ENCODE assay signal across 1 cellular context in genomic region chr3:124634210-124635168, GRCh38.
TF ChIP-seq lines count a peak whose summit lies in the region.

No MANE protein-coding gene starts in this region.

TF ChIP-seq in HepG2, 621 proteins besides CTCF, POLR2A, EP300 and RAD21 (continued from another document and continues in another):
- TF ChIP-seq ZNF503 (CRISPR knock-in tag; IDR thresholded peaks at IDR 0.05): no peak
- TF ChIP-seq FOSL1 (CRISPR knock-in tag; IDR thresholded peaks at IDR 0.05; ENCODE audit: borderline replicate concordance): peak; percentile 79
- no peak for TF ChIP-seq NR3C1 (CRISPR knock-in tag; IDR thresholded peaks at IDR 0.05)
- no peak for TF ChIP-seq LRRFIP1 (CRISPR knock-in tag; conservative IDR thresholded peaks at IDR 0.05)
- no peak for TF ChIP-seq NCOA5 (CRISPR knock-in tag; IDR thresholded peaks at IDR 0.05)
- no peak for TF ChIP-seq ZZZ3 (CRISPR knock-in tag; IDR thresholded peaks at IDR 0.05; ENCODE audit: borderline replicate concordance)
- no peak for TF ChIP-seq SATB2 (CRISPR knock-in tag; IDR thresholded peaks at IDR 0.05)
- TF ChIP-seq ZNF691 (CRISPR knock-in tag; IDR thresholded peaks at IDR 0.05; ENCODE audit: borderline replicate concordance, low read depth): no peak
- no peak; the same call in 1 of the 2 replicates for TF ChIP-seq ZC3H13 (CRISPR knock-in tag; IDR thresholded peaks at IDR 0.05)
- TF ChIP-seq KDM4B (CRISPR knock-in tag; IDR thresholded peaks at IDR 0.05): no peak
- TF ChIP-seq POGZ (CRISPR knock-in tag; IDR thresholded peaks at IDR 0.05): 0 out of 2 replicates have a peak, but pooled peaks have one; percentile 13
- no peak for TF ChIP-seq CCAR2 (optimal IDR thresholded peaks at IDR 0.05; ENCODE audit: low read depth, low read length)
- TF ChIP-seq ZBTB38 (CRISPR knock-in tag; IDR thresholded peaks at IDR 0.05): peak; percentile 44; the same call in 1 of the 2 replicates
- no peak for TF ChIP-seq ZNF484 (CRISPR knock-in tag; IDR thresholded peaks at IDR 0.05; ENCODE audit: borderline replicate concordance, low read depth)
- TF ChIP-seq ZNF264 (CRISPR knock-in tag; IDR thresholded peaks at IDR 0.05): peak; percentile 97
- no peak for TF ChIP-seq ZNF616 (CRISPR knock-in tag; IDR thresholded peaks at IDR 0.05; ENCODE audit: low read depth)
- TF ChIP-seq DBP (CRISPR knock-in tag; IDR thresholded peaks at IDR 0.05; ENCODE audit: not compliant biosample characterization): no peak
- peak; percentile 7; the same call in 1 of the 2 replicates for TF ChIP-seq ZNF263 (CRISPR knock-in tag; IDR thresholded peaks at IDR 0.05)
- TF ChIP-seq GATAD1 (CRISPR knock-in tag; IDR thresholded peaks at IDR 0.05): no peak
- no peak for TF ChIP-seq ZNF225 (CRISPR knock-in tag; IDR thresholded peaks at IDR 0.05)
- TF ChIP-seq ARNT (IDR thresholded peaks at IDR 0.05): no peak
- no peak for TF ChIP-seq GMEB2 (CRISPR knock-in tag; IDR thresholded peaks at IDR 0.05; ENCODE audit: low read depth)
- no peak for TF ChIP-seq PRDM15 (CRISPR knock-in tag; IDR thresholded peaks at IDR 0.05)
- no peak for TF ChIP-seq ZNF710 (CRISPR knock-in tag; IDR thresholded peaks at IDR 0.05; ENCODE audit: borderline replicate concordance)
- TF ChIP-seq ZFP41 (CRISPR knock-in tag; IDR thresholded peaks at IDR 0.05; ENCODE audit: borderline replicate concordance): no peak
- peak; percentile 47; the same call in 1 of the 2 replicates for TF ChIP-seq KDM2A (CRISPR knock-in tag; IDR thresholded peaks at IDR 0.05; ENCODE audit: borderline replicate concordance, low read depth)
- no peak for TF ChIP-seq CEBPG (CRISPR knock-in tag; IDR thresholded peaks at IDR 0.05)
- 0 out of 2 replicates have a peak, but pooled peaks have one; percentile 32 for TF ChIP-seq ZSCAN20 (CRISPR knock-in tag; IDR thresholded peaks at IDR 0.05; ENCODE audit: borderline replicate concordance)
- no peak for TF ChIP-seq ZNF678 (CRISPR knock-in tag; IDR thresholded peaks at IDR 0.05)
- TF ChIP-seq SALL1 (CRISPR knock-in tag; IDR thresholded peaks at IDR 0.05): peak; percentile 76; the same call in 1 of the 2 replicates
- TF ChIP-seq ZSCAN21 (CRISPR knock-in tag; IDR thresholded peaks at IDR 0.05; ENCODE audit: borderline replicate concordance): no peak
- peak; percentile 76; the same call in 1 of the 2 replicates for TF ChIP-seq ZGPAT (CRISPR knock-in tag; IDR thresholded peaks at IDR 0.05)
- no peak for TF ChIP-seq KDM6A (CRISPR knock-in tag; IDR thresholded peaks at IDR 0.05; ENCODE audit: low read depth)
- TF ChIP-seq MYPOP (CRISPR knock-in tag; IDR thresholded peaks at IDR 0.05): peak; percentile 49; the same call in 1 of the 2 replicates
- no peak for TF ChIP-seq ZMAT5 (CRISPR knock-in tag; IDR thresholded peaks at IDR 0.05; ENCODE audit: borderline replicate concordance, low read depth)
- TF ChIP-seq ZNF792 (CRISPR knock-in tag; IDR thresholded peaks at IDR 0.05): no peak
- TF ChIP-seq TBL1XR1 (IDR thresholded peaks at IDR 0.05; ENCODE audit: borderline replicate concordance, low read length, partially characterized antibody): no peak
- no peak for TF ChIP-seq SUZ12 (IDR thresholded peaks at IDR 0.05; ENCODE audit: low read depth, low read length)
- TF ChIP-seq HNRNPLL (IDR thresholded peaks at IDR 0.05; ENCODE audit: low read depth, low read length, poor library complexity, severe bottlenecking): no peak
